In genomic region chr3:8966150-8966819, GRCh38 we compare ENCODE assay signal across 23 cellular contexts.
"Had no signal": no experiment of that assay in that cellular context is flagged by ENCODE, and none has a peak within 500 bp of the region (broad histone marks: within the 10 kb centered on the region; RNA-seq: fewer than 3 reads in every experiment).

No MANE protein-coding gene starts in this region.

- ATAC-seq: activated CD8-positive, alpha-beta memory T cell treated with anti-CD3 and anti-CD28 coated beads, Interleukin-2, amount 10 ng/mL, durations not matched to agents 7 days and 5 days; activated T-helper 17 cell treated with anti-CD3 and anti-CD28 coated beads, Interleukin-2, amount 50 U/mL, for 72 hours; heart left ventricle; naive thymus-derived CD4-positive, alpha-beta T cell; pancreas; sciatic nerve; stimulated activated effector memory CD8-positive, alpha-beta T cell treated with anti-CD3 and anti-CD28 coated beads, Interleukin-12 subunit alpha, Interleukin-12 subunit beta, amount 100 ng/mL, for 72 hours; WTC11 had no signal

- H3K27me3 ChIP-seq: pancreas, thyroid gland, uterus had no signal

- FAIRE-seq: frontal cortex, pancreas had no signal

- H3K4me1 ChIP-seq: uterus had no signal

- H3K4me3 ChIP-seq: coronary artery, heart left ventricle, left ventricle myocardium inferior, pancreas, thyroid gland, uterus had no signal

- H3K36me3 ChIP-seq: brain microvascular endothelial cell, heart left ventricle, left ventricle myocardium inferior, neutrophil, pancreas, thyroid gland, uterus had no signal

- DNase-seq: activated CD4-positive, alpha-beta memory T cell treated with anti-CD3 and anti-CD28 coated beads, Interleukin-2, amount 10 ng/mL, durations not matched to agents 7 days and 5 days; activated CD4-positive, alpha-beta T cell treated with anti-CD3 and anti-CD28 coated beads for 4 hours; activated CD8-positive, alpha-beta memory T cell treated with anti-CD3 and anti-CD28 coated beads, Interleukin-2, amount 10 ng/mL, durations not matched to agents 7 days and 5 days; activated naive CD4-positive, alpha-beta T cell treated with anti-CD3 and anti-CD28 coated beads for 36 hours; aorta; brain microvascular endothelial cell; erythroblast; heart left ventricle; left ventricle myocardium inferior; naive thymus-derived CD4-positive, alpha-beta T cell; pancreas; stimulated activated CD4-positive, alpha-beta T cell treated with anti-CD3 and anti-CD28 coated beads, Interleukin-4, amount 100 ng/mL, for 24 hours; SW 1271; T-helper 2 cell; thyroid gland; uterus had no signal

- H3K27ac ChIP-seq: brain microvascular endothelial cell, coronary artery, heart left ventricle, left ventricle myocardium inferior, neutrophil, thyroid gland, uterus had no signal

- H3K9me3 ChIP-seq: heart left ventricle, left ventricle myocardium inferior, neutrophil, pancreas, thyroid gland, uterus had no signal
